ENCODE assay signal across 11 cellular contexts in genomic region chr6:31579546-31580445, GRCh38. TPM values are rescaled to one million over a fixed set of nuclear protein-coding genes. Genes with fewer than 3 reads are reported as not detected.
DNase-seq lines count a peak whose midpoint lies in the region; ATAC-seq, FAIRE-seq and TF ChIP-seq lines count a peak whose summit lies in the region.
"Had no signal": no experiment of that assay in that cellular context is flagged by ENCODE, and none has a peak within 500 bp of the region (broad histone marks: within the 10 kb centered on the region; RNA-seq: fewer than 3 reads in every experiment).

No MANE protein-coding gene starts in this region.

- H3K4me1 Mint-ChIP-seq in activated CD4-positive, alpha-beta memory T cell treated with anti-CD3 and anti-CD28 coated beads, Interleukin-2, amount 10 ng/mL, durations not matched to agents 7 days and 5 days, result peaks cover 55% of the 10 kb centered on the region

- peaks cover 79% of the 10 kb centered on the region for H3K36me3 Mint-ChIP-seq in activated CD4-positive, alpha-beta memory T cell treated with anti-CD3 and anti-CD28 coated beads, Interleukin-2, amount 10 ng/mL, durations not matched to agents 7 days and 5 days (ENCODE audit: low read depth)

- in situ Hi-C loops in HepG2 (cut with HindIII; ENCODE audit: extremely low pct_ligation_motif_present, low pct_unique_long_range_greater_than_20kb), result no loop called here

- FAIRE-seq in HepG2 (lab: Jason Lieb, UNC), result no peak

- H3K27me3 ChIP-seq in HepG2 (ENCODE audit: control insufficient read depth in 1 of 2, insufficient read depth in 2 of 2, low read length in 2 of 2) (peaks cover 14 to 76% of the 10 kb centered on the region in 2 experiments; a peak in 4 of 5 replicates), upper lobe of right lung (no peaks in the 10 kb centered on the region)
- H3K27me3 ChIP-seq: right atrium auricular region had no signal

- H3K9me3 ChIP-seq in HepG2 (ENCODE audit: low read length), result no peaks in the 10 kb centered on the region
- H3K9me3 ChIP-seq in upper lobe of right lung, result no peaks in the 10 kb centered on the region
- H3K9me3 ChIP-seq: right atrium auricular region had no signal

- H3K27ac Mint-ChIP-seq in activated CD4-positive, alpha-beta memory T cell treated with anti-CD3 and anti-CD28 coated beads, Interleukin-2, amount 10 ng/mL, durations not matched to agents 7 days and 5 days, result peak overlapping the region; percentile 94

- H3K36me3 ChIP-seq in HepG2 (replicated peaks in 1 of 2; ENCODE audit: control insufficient read depth in 1 of 2, insufficient read depth in 2 of 2, low read length in 2 of 2) (no peaks in the 10 kb centered on the region), upper lobe of right lung (no peaks in the 10 kb centered on the region)
- H3K36me3 ChIP-seq: right atrium auricular region had no signal

- intact Hi-C loops in HepG2 (cut with micrococcal nuclease; ENCODE audit: unreplicated experiment), result loop anchor here (5.0 kb wide), 1 partner anchor 32 kb away; the partner anchor contains the start of genes ATP6V1G2 and NFKBIL1
- intact Hi-C loops in upper lobe of right lung (cut with DNase I), result no loop called here

- POLR2A ChIA-PET in activated CD4-positive, alpha-beta memory T cell treated with anti-CD3 and anti-CD28 coated beads, Interleukin-2, amount 10 ng/mL, durations not matched to agents 7 days and 5 days (lab: Charles Lee), result interaction anchor here (0.9 to 36.9 kb wide), 8 partner anchors 5 to 159 kb away, joined by 6 to 1578 read pairs (median 97); partner anchors contain the start of genes ATP6V1G2, CLIC1, DDX39B and GPANK1
- POLR2A ChIA-PET in HepG2 (lab: Yijun Ruan, JAX), result interaction anchor here (1.1 to 2.8 kb wide), 4 partner anchors 19 to 124 kb away, joined by 3 to 15 read pairs (median 6); partner anchors contain the start of genes ABHD16A, DDX39B and NFKBIL1

- no peak overlapping the region for H3K9ac ChIP-seq in HepG2 (ENCODE audit: insufficient read depth, low read depth, low read length)

- H3K4me1 ChIP-seq in HepG2 (ENCODE audit: insufficient read depth, low read length), result peaks cover 25% of the 10 kb centered on the region
- peaks cover 7% of the 10 kb centered on the region for H3K4me1 ChIP-seq in upper lobe of right lung

- no peak overlapping the region; the same call in 1 of the 2 replicates for H3K4me2 ChIP-seq in HepG2 (ENCODE audit: low read depth, low read length)

- no peaks in the 10 kb centered on the region for H3K79me2 ChIP-seq in HepG2 (ENCODE audit: insufficient read depth, low read length)

- no peak for TF ChIP-seq POLR2A in HepG2 (IDR thresholded peaks at IDR 0.05; ENCODE audit: insufficient read depth in 1 of 2, low read depth in 2 of 2, low read length in 2 of 2)

- no peak for TF ChIP-seq EP300 in HepG2 (IDR thresholded peaks at IDR 0.05; ENCODE audit: low read depth in 2 of 2, low read length in 2 of 2)
- TF ChIP-seq EP300 in HepG2 (CRISPR knock-in tag; IDR thresholded peaks at IDR 0.05; ENCODE audit: borderline replicate concordance), result no peak

- BruUV-seq in HepG2 (replicated peaks; lab: Mats Ljungman, UMichigan), result no TSS peak

- TF ChIP-seq CTCF in HepG2 (CRISPR knock-in tag; IDR thresholded peaks at IDR 0.05), result no peak
- TF ChIP-seq CTCF in upper lobe of right lung (IDR thresholded peaks at IDR 0.05), result no peak
- no peak for TF ChIP-seq CTCF in foreskin fibroblast (IDR thresholded peaks at IDR 0.05; ENCODE audit: low read depth, low read length)

- CTCF ChIA-PET in activated CD4-positive, alpha-beta memory T cell treated with anti-CD3 and anti-CD28 coated beads, Interleukin-2, amount 10 ng/mL, durations not matched to agents 7 days and 5 days (lab: Charles Lee), result interaction anchor here (1.0 to 18.7 kb wide), 9 partner anchors 10 to 250 kb away, joined by 4 to 640 read pairs (median 8); partner anchors contain the start of genes ATP6V1G2, BAG6, C6orf47 and DDX39B
- CTCF ChIA-PET in HepG2 (lab: Yijun Ruan, JAX; ENCODE audit: low intra/inter-chr PET ratio, low total read pairs), result interaction anchor here (1.3 to 3.2 kb wide), 3 partner anchors 19 to 1217 kb away, joined by 3 to 35 read pairs (median 5); partner anchors contain the start of gene NFKBIL1

- ATAC-seq in HepG2 (no peak), upper lobe of right lung (no peak), GM21528 (IDR thresholded peaks at IDR 0.05; ENCODE audit: low FRiP score, unreplicated experiment) (no peak)

- TF ChIP-seq RAD21 in HepG2 (CRISPR knock-in tag; IDR thresholded peaks at IDR 0.05), result no peak

- H2AFZ ChIP-seq in HepG2 (ENCODE audit: low read length), result no peak overlapping the region

- no peak overlapping the region for H3K4me3 ChIP-seq in HepG2 (replicated peaks in 1 of 3; ENCODE audit: insufficient read depth in 1 of 3, low read depth in 2 of 3, low read length in 3 of 3)
- peak overlapping the region; percentile 73 for H3K4me3 ChIP-seq in upper lobe of right lung
- no peak overlapping the region for H3K4me3 ChIP-seq in foreskin fibroblast (ENCODE audit: low read depth in 1 of 2, low read length in 2 of 2)

- H3K9me3 Mint-ChIP-seq in activated CD4-positive, alpha-beta memory T cell treated with anti-CD3 and anti-CD28 coated beads, Interleukin-2, amount 10 ng/mL, durations not matched to agents 7 days and 5 days, result no peaks in the 10 kb centered on the region

- H4K20me1 ChIP-seq in HepG2 (ENCODE audit: insufficient read depth, low read length), result no peaks in the 10 kb centered on the region

- no peaks in the 10 kb centered on the region for H3K27me3 Mint-ChIP-seq in activated CD4-positive, alpha-beta memory T cell treated with anti-CD3 and anti-CD28 coated beads, Interleukin-2, amount 10 ng/mL, durations not matched to agents 7 days and 5 days

- H3K4me3 Mint-ChIP-seq in activated CD4-positive, alpha-beta memory T cell treated with anti-CD3 and anti-CD28 coated beads, Interleukin-2, amount 10 ng/mL, durations not matched to agents 7 days and 5 days, result peak overlapping the region; percentile 91

- peak; percentile 69 for DNase-seq in stimulated activated CD4-positive, alpha-beta T cell treated with anti-CD3 and anti-CD28 coated beads, Interleukin-15, amount 100 ng/mL, for 24 hours
- DNase-seq in stimulated activated CD4-positive, alpha-beta T cell treated with anti-CD3 and anti-CD28 coated beads, Interleukin-2, amount 100 ng/mL, for 48 hours, result no peak
- DNase-seq in activated CD4-positive, alpha-beta memory T cell treated with anti-CD3 and anti-CD28 coated beads, Interleukin-2, amount 10 ng/mL, durations not matched to agents 7 days and 5 days, result peak; percentile 45
- DNase-seq in HepG2 (ENCODE audit: low spot score) (no peak), upper lobe of right lung (no peak), foreskin fibroblast (no peak), NCI-H187 treated with DMSO at 0.1 percent for 48 hours (lab: John Stamatoyannopoulos, UW) (no peak)

- 44% methylated on average over 8 of the region's 8 CpGs for WGBS in HepG2 (ENCODE audit: low lambda C conversion rate)

- H3K27ac ChIP-seq in HepG2 (ENCODE audit: extremely low read length, insufficient read depth, low read length), result no peak overlapping the region
- peak overlapping the region; percentile 17 for H3K27ac ChIP-seq in upper lobe of right lung

RNA-seq across cellular contexts. Expression of gene LTB, which starts 2.4 kb away (rescaled TPM):
- total RNA-seq in activated CD4-positive, alpha-beta memory T cell treated with anti-CD3 and anti-CD28 coated beads, Interleukin-2, amount 10 ng/mL, durations not matched to agents 7 days and 5 days, result 1,000 to 10,000 TPM; 1,185 to 1,194 TPM
- 0.22 TPM in 1 of 2 replicates, not detected in the other for total RNA-seq in HepG2 (2016; rRNA removed; fragmentation: Illumina TruSeq; extraction: Trizol)
- not detected in 2 replicates for total RNA-seq in HepG2 (2016; cell fraction: cytosol; rRNA removed; fragmentation: Illumina TruSeq; extraction: Trizol; ENCODE audit: low read depth)
- 0.13 and 0.46 TPM in 2 replicates for total RNA-seq in HepG2 (2016; cell fraction: insoluble cytoplasmic fraction; rRNA removed; fragmentation: Illumina TruSeq; extraction: Trizol)
- not detected in 2 replicates for total RNA-seq in HepG2 (2016; cell fraction: membrane; rRNA removed; fragmentation: Illumina TruSeq; extraction: Trizol)
- total RNA-seq in HepG2 (2016; cell fraction: nucleus; rRNA removed; fragmentation: Illumina TruSeq; extraction: Trizol), result not detected in 2 replicates
- 0.09 and 0.30 TPM in 2 replicates for polyA plus RNA-seq in HepG2 (2011; rRNA removed)
- 0.19 and 0.27 TPM in 2 replicates for polyA plus RNA-seq in HepG2 (2011; cell fraction: cytosol; rRNA removed)
- polyA plus RNA-seq in HepG2 (2011; cell fraction: nucleus; rRNA removed), result 0.54 TPM in 1 of 2 replicates, not detected in the other
- 0.29 TPM in 1 of 2 replicates, not detected in the other for polyA plus RNA-seq in HepG2 (2012)
- 0.15 and 0.16 TPM in 2 replicates for polyA plus RNA-seq in HepG2 (2016; cell fraction: cytosol; fragmentation: Illumina TruSeq; extraction: Trizol; ENCODE audit: low read depth)
- 0.41 TPM in 1 of 2 replicates, not detected in the other for polyA plus RNA-seq in HepG2 (2016; cell fraction: insoluble cytoplasmic fraction; fragmentation: Illumina TruSeq; extraction: Trizol; ENCODE audit: low read depth)
- polyA plus RNA-seq in HepG2 (2016; cell fraction: membrane; fragmentation: Illumina TruSeq; extraction: Trizol; ENCODE audit: low read depth), result 0.20 and 0.23 TPM in 2 replicates
- polyA plus RNA-seq in HepG2 (2016; cell fraction: nucleus; fragmentation: Illumina TruSeq; extraction: Trizol; ENCODE audit: insufficient read depth, low read depth), result not detected in 2 replicates
- not detected in 2 replicates for polyA minus RNA-seq in HepG2 (2011; rRNA and poly(A)+ RNA removed; ENCODE audit: low replicate concordance)
- not detected in 2 replicates for polyA minus RNA-seq in HepG2 (2011; cell fraction: cytosol; rRNA and poly(A)+ RNA removed)
- not detected in 2 replicates for polyA minus RNA-seq in HepG2 (2011; cell fraction: nucleus; rRNA and poly(A)+ RNA removed)
- total RNA-seq in upper lobe of right lung, result 6.2 TPM
- total RNA-seq: right atrium auricular region had no signal
- polyA plus RNA-seq: BJ had no signal

RNA-seq across cellular contexts. Expression of gene TNF, which starts 4.4 kb away (rescaled TPM):
- total RNA-seq in activated CD4-positive, alpha-beta memory T cell treated with anti-CD3 and anti-CD28 coated beads, Interleukin-2, amount 10 ng/mL, durations not matched to agents 7 days and 5 days, result 100 to 1,000 TPM; 124 to 130 TPM
- total RNA-seq in HepG2 (2016; rRNA removed; fragmentation: Illumina TruSeq; extraction: Trizol) (not detected in 2 replicates), upper lobe of right lung (2.4 TPM)
- total RNA-seq in HepG2 (2016; cell fraction: cytosol; rRNA removed; fragmentation: Illumina TruSeq; extraction: Trizol; ENCODE audit: low read depth), result not detected in 2 replicates
- 0.09 and 0.10 TPM in 2 replicates for total RNA-seq in HepG2 (2016; cell fraction: insoluble cytoplasmic fraction; rRNA removed; fragmentation: Illumina TruSeq; extraction: Trizol)
- 0.15 TPM in 1 of 2 replicates, not detected in the other for total RNA-seq in HepG2 (2016; cell fraction: membrane; rRNA removed; fragmentation: Illumina TruSeq; extraction: Trizol)
- not detected in 2 replicates for total RNA-seq in HepG2 (2016; cell fraction: nucleus; rRNA removed; fragmentation: Illumina TruSeq; extraction: Trizol)
- not detected in 2 replicates for polyA plus RNA-seq in HepG2 (2011; rRNA removed)
- not detected in 2 replicates for polyA plus RNA-seq in HepG2 (2011; cell fraction: cytosol; rRNA removed)
- polyA plus RNA-seq in HepG2 (2011; cell fraction: nucleus; rRNA removed), result not detected in 2 replicates
- not detected in 2 replicates for polyA plus RNA-seq in HepG2 (2012)
- not detected in 2 replicates for polyA plus RNA-seq in HepG2 (2016; cell fraction: cytosol; fragmentation: Illumina TruSeq; extraction: Trizol; ENCODE audit: low read depth)
- not detected in 2 replicates for polyA plus RNA-seq in HepG2 (2016; cell fraction: insoluble cytoplasmic fraction; fragmentation: Illumina TruSeq; extraction: Trizol; ENCODE audit: low read depth)
- polyA plus RNA-seq in HepG2 (2016; cell fraction: membrane; fragmentation: Illumina TruSeq; extraction: Trizol; ENCODE audit: low read depth), result not detected in 2 replicates
- 0.28 TPM in 1 of 2 replicates, not detected in the other for polyA plus RNA-seq in HepG2 (2016; cell fraction: nucleus; fragmentation: Illumina TruSeq; extraction: Trizol; ENCODE audit: insufficient read depth, low read depth)
- 0.26 TPM in 1 of 2 replicates, not detected in the other for polyA minus RNA-seq in HepG2 (2011; rRNA and poly(A)+ RNA removed; ENCODE audit: low replicate concordance)
- not detected in 2 replicates for polyA minus RNA-seq in HepG2 (2011; cell fraction: cytosol; rRNA and poly(A)+ RNA removed)
- not detected in 2 replicates for polyA minus RNA-seq in HepG2 (2011; cell fraction: nucleus; rRNA and poly(A)+ RNA removed)
- polyA plus RNA-seq: BJ had no signal

RNA-seq across cellular contexts. Expression of gene LST1, which starts 6.3 kb away (rescaled TPM):
- total RNA-seq in activated CD4-positive, alpha-beta memory T cell treated with anti-CD3 and anti-CD28 coated beads, Interleukin-2, amount 10 ng/mL, durations not matched to agents 7 days and 5 days, result 10 to 100 TPM; 69.8 to 74.5 TPM
- not detected in 2 replicates for total RNA-seq in HepG2 (2016; rRNA removed; fragmentation: Illumina TruSeq; extraction: Trizol)
- total RNA-seq in HepG2 (2016; cell fraction: cytosol; rRNA removed; fragmentation: Illumina TruSeq; extraction: Trizol; ENCODE audit: low read depth), result not detected in 2 replicates
- total RNA-seq in HepG2 (2016; cell fraction: insoluble cytoplasmic fraction; rRNA removed; fragmentation: Illumina TruSeq; extraction: Trizol), result not detected in 2 replicates
- not detected in 2 replicates for total RNA-seq in HepG2 (2016; cell fraction: membrane; rRNA removed; fragmentation: Illumina TruSeq; extraction: Trizol)
- total RNA-seq in HepG2 (2016; cell fraction: nucleus; rRNA removed; fragmentation: Illumina TruSeq; extraction: Trizol), result not detected in 2 replicates
- polyA plus RNA-seq in HepG2 (2011; rRNA removed), result not detected in 2 replicates
- not detected in 2 replicates for polyA plus RNA-seq in HepG2 (2011; cell fraction: cytosol; rRNA removed)
- not detected in 2 replicates for polyA plus RNA-seq in HepG2 (2011; cell fraction: nucleus; rRNA removed)
- polyA plus RNA-seq in HepG2 (2012), result not detected in 2 replicates
- polyA plus RNA-seq in HepG2 (2016; cell fraction: cytosol; fragmentation: Illumina TruSeq; extraction: Trizol; ENCODE audit: low read depth), result not detected in 2 replicates
- polyA plus RNA-seq in HepG2 (2016; cell fraction: insoluble cytoplasmic fraction; fragmentation: Illumina TruSeq; extraction: Trizol; ENCODE audit: low read depth), result not detected in 2 replicates
- not detected in 2 replicates for polyA plus RNA-seq in HepG2 (2016; cell fraction: membrane; fragmentation: Illumina TruSeq; extraction: Trizol; ENCODE audit: low read depth)
- not detected in 2 replicates for polyA plus RNA-seq in HepG2 (2016; cell fraction: nucleus; fragmentation: Illumina TruSeq; extraction: Trizol; ENCODE audit: insufficient read depth, low read depth)
- polyA minus RNA-seq in HepG2 (2011; rRNA and poly(A)+ RNA removed; ENCODE audit: low replicate concordance), result not detected in 2 replicates
- not detected in 2 replicates for polyA minus RNA-seq in HepG2 (2011; cell fraction: cytosol; rRNA and poly(A)+ RNA removed)
- polyA minus RNA-seq in HepG2 (2011; cell fraction: nucleus; rRNA and poly(A)+ RNA removed), result not detected in 2 replicates
- total RNA-seq in upper lobe of right lung, result 68.1 TPM

RNA-seq across cellular contexts. Expression of gene LTA, which starts 7.7 kb away (rescaled TPM):
- 10 to 100 TPM; 37.2 to 38.4 TPM for total RNA-seq in activated CD4-positive, alpha-beta memory T cell treated with anti-CD3 and anti-CD28 coated beads, Interleukin-2, amount 10 ng/mL, durations not matched to agents 7 days and 5 days
- total RNA-seq in HepG2 (2016; rRNA removed; fragmentation: Illumina TruSeq; extraction: Trizol) (not detected in 2 replicates), upper lobe of right lung (0.46 TPM)
- not detected in 2 replicates for total RNA-seq in HepG2 (2016; cell fraction: cytosol; rRNA removed; fragmentation: Illumina TruSeq; extraction: Trizol; ENCODE audit: low read depth)
- not detected in 2 replicates for total RNA-seq in HepG2 (2016; cell fraction: insoluble cytoplasmic fraction; rRNA removed; fragmentation: Illumina TruSeq; extraction: Trizol)
- not detected in 2 replicates for total RNA-seq in HepG2 (2016; cell fraction: membrane; rRNA removed; fragmentation: Illumina TruSeq; extraction: Trizol)
- not detected in 2 replicates for total RNA-seq in HepG2 (2016; cell fraction: nucleus; rRNA removed; fragmentation: Illumina TruSeq; extraction: Trizol)
- polyA plus RNA-seq in HepG2 (2011; rRNA removed), result 0.09 TPM in 1 of 2 replicates, not detected in the other
- 0.04 TPM in 1 of 2 replicates, not detected in the other for polyA plus RNA-seq in HepG2 (2011; cell fraction: cytosol; rRNA removed)
- polyA plus RNA-seq in HepG2 (2011; cell fraction: nucleus; rRNA removed), result 0.09 TPM in 1 of 2 replicates, not detected in the other
- 0.09 TPM in 1 of 2 replicates, not detected in the other for polyA plus RNA-seq in HepG2 (2012)
- polyA plus RNA-seq in HepG2 (2016; cell fraction: cytosol; fragmentation: Illumina TruSeq; extraction: Trizol; ENCODE audit: low read depth), result not detected in 2 replicates
- polyA plus RNA-seq in HepG2 (2016; cell fraction: insoluble cytoplasmic fraction; fragmentation: Illumina TruSeq; extraction: Trizol; ENCODE audit: low read depth), result not detected in 2 replicates
- not detected in 2 replicates for polyA plus RNA-seq in HepG2 (2016; cell fraction: membrane; fragmentation: Illumina TruSeq; extraction: Trizol; ENCODE audit: low read depth)
- polyA plus RNA-seq in HepG2 (2016; cell fraction: nucleus; fragmentation: Illumina TruSeq; extraction: Trizol; ENCODE audit: insufficient read depth, low read depth), result not detected in 2 replicates
- polyA minus RNA-seq in HepG2 (2011; rRNA and poly(A)+ RNA removed; ENCODE audit: low replicate concordance), result not detected in 2 replicates
- not detected in 2 replicates for polyA minus RNA-seq in HepG2 (2011; cell fraction: cytosol; rRNA and poly(A)+ RNA removed)
- polyA minus RNA-seq in HepG2 (2011; cell fraction: nucleus; rRNA and poly(A)+ RNA removed), result not detected in 2 replicates
- total RNA-seq: right atrium auricular region, subcutaneous adipose tissue had no signal
- polyA plus RNA-seq: BJ had no signal

RNA-seq across cellular contexts. Expression of gene NCR3, which starts 13.0 kb away (rescaled TPM):
- 10 to 100 TPM; 76.4 to 78.3 TPM for total RNA-seq in activated CD4-positive, alpha-beta memory T cell treated with anti-CD3 and anti-CD28 coated beads, Interleukin-2, amount 10 ng/mL, durations not matched to agents 7 days and 5 days
- total RNA-seq in HepG2 (2016; rRNA removed; fragmentation: Illumina TruSeq; extraction: Trizol), result not detected in 2 replicates
- total RNA-seq in HepG2 (2016; cell fraction: cytosol; rRNA removed; fragmentation: Illumina TruSeq; extraction: Trizol; ENCODE audit: low read depth), result not detected in 2 replicates
- total RNA-seq in HepG2 (2016; cell fraction: insoluble cytoplasmic fraction; rRNA removed; fragmentation: Illumina TruSeq; extraction: Trizol), result not detected in 2 replicates
- not detected in 2 replicates for total RNA-seq in HepG2 (2016; cell fraction: membrane; rRNA removed; fragmentation: Illumina TruSeq; extraction: Trizol)
- total RNA-seq in HepG2 (2016; cell fraction: nucleus; rRNA removed; fragmentation: Illumina TruSeq; extraction: Trizol), result not detected in 2 replicates
- polyA plus RNA-seq in HepG2 (2011; rRNA removed), result not detected in 2 replicates
- not detected in 2 replicates for polyA plus RNA-seq in HepG2 (2011; cell fraction: cytosol; rRNA removed)
- not detected in 2 replicates for polyA plus RNA-seq in HepG2 (2011; cell fraction: nucleus; rRNA removed)
- not detected in 2 replicates for polyA plus RNA-seq in HepG2 (2012)
- polyA plus RNA-seq in HepG2 (2016; cell fraction: cytosol; fragmentation: Illumina TruSeq; extraction: Trizol; ENCODE audit: low read depth), result not detected in 2 replicates
- polyA plus RNA-seq in HepG2 (2016; cell fraction: insoluble cytoplasmic fraction; fragmentation: Illumina TruSeq; extraction: Trizol; ENCODE audit: low read depth), result not detected in 2 replicates
- not detected in 2 replicates for polyA plus RNA-seq in HepG2 (2016; cell fraction: membrane; fragmentation: Illumina TruSeq; extraction: Trizol; ENCODE audit: low read depth)
- polyA plus RNA-seq in HepG2 (2016; cell fraction: nucleus; fragmentation: Illumina TruSeq; extraction: Trizol; ENCODE audit: insufficient read depth, low read depth), result not detected in 2 replicates
- not detected in 2 replicates for polyA minus RNA-seq in HepG2 (2011; rRNA and poly(A)+ RNA removed; ENCODE audit: low replicate concordance)
- not detected in 2 replicates for polyA minus RNA-seq in HepG2 (2011; cell fraction: cytosol; rRNA and poly(A)+ RNA removed)
- polyA minus RNA-seq in HepG2 (2011; cell fraction: nucleus; rRNA and poly(A)+ RNA removed), result not detected in 2 replicates
- total RNA-seq in upper lobe of right lung, result 1.8 TPM
- total RNA-seq: right atrium auricular region had no signal
- polyA plus RNA-seq: BJ had no signal

Comparison
In these comparisons a context has a peak if more than half of its experiments do, and no peak if none do; other contexts are left out.
1. DNase-seq: peak in stimulated activated CD4-positive, alpha-beta T cell treated with anti-CD3 and anti-CD28 coated beads, Interleukin-15, amount 100 ng/mL, for 24 hours (single experiment) and activated CD4-positive, alpha-beta memory T cell treated with anti-CD3 and anti-CD28 coated beads, Interleukin-2, amount 10 ng/mL, durations not matched to agents 7 days and 5 days (single experiment); none in stimulated activated CD4-positive, alpha-beta T cell treated with anti-CD3 and anti-CD28 coated beads, Interleukin-2, amount 100 ng/mL, for 48 hours (0 of 2), HepG2 (single experiment), upper lobe of right lung (single experiment), foreskin fibroblast (0 of 2) and NCI-H187 treated with DMSO at 0.1 percent for 48 hours (single experiment).
2. RNA of gene LTB, which starts 2.4 kb away (total RNA-seq): 1,185 to 1,194 TPM in activated CD4-positive, alpha-beta memory T cell treated with anti-CD3 and anti-CD28 coated beads, Interleukin-2, amount 10 ng/mL, durations not matched to agents 7 days and 5 days; 6.2 TPM in upper lobe of right lung (single experiment) and 0.13 to 0.46 TPM in HepG2; every median in the first group is over 100 times any median in the second.
3. RNA of gene TNF, which starts 4.4 kb away (total RNA-seq): 124 to 130 TPM in activated CD4-positive, alpha-beta memory T cell treated with anti-CD3 and anti-CD28 coated beads, Interleukin-2, amount 10 ng/mL, durations not matched to agents 7 days and 5 days; 2.4 TPM in upper lobe of right lung (single experiment) and 0.09 to 0.15 TPM in HepG2; every median in the first group is over 10 times any median in the second.
4. RNA of gene LST1, which starts 6.3 kb away (total RNA-seq): 69.8 to 74.5 TPM in activated CD4-positive, alpha-beta memory T cell treated with anti-CD3 and anti-CD28 coated beads, Interleukin-2, amount 10 ng/mL, durations not matched to agents 7 days and 5 days and 68.1 TPM in upper lobe of right lung (single experiment); not detected in HepG2; every median in the first group is over 10 times any median in the second.